Comparison of ENCODE assay signal across 8 cellular contexts in the genomic region with DNA sequence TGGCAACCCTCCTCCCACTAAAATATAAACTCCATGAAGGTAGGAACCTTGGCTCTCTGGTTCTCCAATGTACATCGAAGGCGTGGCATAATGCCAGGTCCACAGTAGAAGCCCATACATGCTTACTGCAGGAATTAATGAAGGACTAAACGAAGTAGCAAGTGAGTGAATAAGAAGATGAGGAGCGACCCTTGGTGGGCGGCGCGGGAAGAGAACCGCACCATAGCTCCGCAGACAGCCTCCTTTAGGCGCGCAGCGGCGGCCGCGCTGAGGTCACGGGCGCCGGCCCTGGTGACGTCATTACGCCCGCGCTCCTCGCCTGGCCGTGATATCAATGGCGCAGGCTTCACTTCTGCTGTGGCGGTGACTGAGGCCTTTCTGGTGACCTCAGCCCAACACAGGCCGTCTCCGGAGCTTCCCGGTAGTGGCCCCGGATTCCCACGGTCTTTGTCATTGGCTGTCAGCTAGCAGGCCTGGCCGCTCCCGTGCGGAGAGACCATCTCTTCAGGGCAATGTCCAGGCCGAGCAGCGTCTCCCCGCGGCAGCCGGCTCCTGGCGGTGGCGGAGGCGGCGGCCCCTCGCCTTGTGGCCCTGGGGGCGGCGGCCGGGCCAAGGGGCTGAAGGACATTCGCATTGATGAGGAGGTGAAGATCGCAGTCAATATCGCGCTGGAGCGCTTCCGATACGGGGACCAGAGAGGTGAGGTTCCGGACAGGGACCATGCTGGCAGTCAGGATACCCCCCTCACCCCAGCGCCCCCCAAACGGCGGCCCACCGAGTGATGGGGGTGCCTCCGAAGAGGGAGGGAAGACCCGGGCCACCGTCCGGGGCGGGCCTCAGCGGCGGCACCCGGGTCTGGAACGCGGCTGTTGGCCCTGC. TPM values are rescaled to one million over a fixed set of nuclear protein-coding genes. Genes with fewer than 3 reads are reported as not detected.
DNase-seq lines count a peak whose midpoint lies in the region; ATAC-seq, FAIRE-seq and TF ChIP-seq lines count a peak whose summit lies in the region.

A gene (plus strand): TSS at position 311 of the 879 bp plus-strand sequence. CDS start 202 bp downstream, at position 513.

- peak; percentile 98 for FAIRE-seq in GM12891 (lab: Jason Lieb, UNC)

- intact Hi-C loops in left cardiac atrium (cut with DNase I) (loop anchor here in 1 of 2 donors (2.0 to 5.0 kb wide), 3 partner anchors 133 to 516 kb away; no protein-coding TSS in a partner anchor), prostate gland (cut with DNase I) (loop anchor here (5.0 kb wide), 3 partner anchors 136 to 516 kb away; no protein-coding TSS in a partner anchor)

- ATAC-seq in HG02763 (IDR thresholded peaks at IDR 0.05; ENCODE audit: unreplicated experiment) (peak; percentile 99), left cardiac atrium (peak; percentile 99)

- H3K27me3 ChIP-seq in prostate gland (replicated peaks; ENCODE audit: insufficient read depth), result no peaks in the 10 kb centered on the region

- peak within 1 kb of the TSS; percentile 60 to 68 for H3K4me3 ChIP-seq in prostate gland
- H3K4me3 ChIP-seq in urinary bladder (ENCODE audit: low read depth, low read length), result peak within 1 kb of the TSS; percentile 82

- peak; percentile 87 for TF ChIP-seq POLR2A in GM12891 (IDR thresholded peaks at IDR 0.05; ENCODE audit: low read depth, low read length)
- TF ChIP-seq POLR2A in prostate gland (IDR thresholded peaks at IDR 0.05), result peak; percentile 65

- H3K36me3 ChIP-seq in prostate gland (no peaks in the 10 kb centered on the region), urinary bladder (ENCODE audit: insufficient read depth) (no peaks in the 10 kb centered on the region)

- H3K9me3 ChIP-seq in prostate gland, result no peaks in the 10 kb centered on the region

- peak; percentile 48 for DNase-seq in GM12891 (ENCODE audit: insufficient read length, low spot score)
- peak; percentile 76 to 87 (median 81) for DNase-seq in NCI-H1417 (lab: John Stamatoyannopoulos, UW)
- DNase-seq in T-helper 1 cell, result peak; percentile 68 to 91 (median 78)
- peak; percentile 78 for DNase-seq in amniotic epithelial cell (ENCODE audit: low read depth)
- peak; percentile 92 for DNase-seq in left cardiac atrium
- peak; percentile 65 for DNase-seq in prostate gland (ENCODE audit: low spot score)

- TF ChIP-seq CTCF in prostate gland (IDR thresholded peaks at IDR 0.05), result peak in 3 of 4 experiments; percentile 8 to 42 (median 21)

- H3K4me1 ChIP-seq in prostate gland (replicated peaks) (no peaks in the 10 kb centered on the region), urinary bladder (ENCODE audit: insufficient read depth) (no peaks in the 10 kb centered on the region)

- under 1% methylated on average over 68 of the region's 69 CpGs for WGBS in prostate gland
- WGBS in urinary bladder, result under 1% methylated on average over 69 of the region's 69 CpGs

- H3K27ac ChIP-seq in prostate gland, result peak within 1 kb of the TSS; percentile 80 to 90
- H3K27ac ChIP-seq in urinary bladder (ENCODE audit: low read depth), result peak within 1 kb of the TSS; percentile 95

TF ChIP-seq in GM12891, 5 proteins besides CTCF, POLR2A, EP300 and RAD21:
- TF ChIP-seq POLR2AphosphoS5 (IDR thresholded peaks at IDR 0.05; ENCODE audit: low read depth, low read length) (peak; percentile 84), TAF1 (IDR thresholded peaks at IDR 0.05; ENCODE audit: low read depth, low read length) (peak; percentile 91), POU2F2 (IDR thresholded peaks at IDR 0.05; ENCODE audit: low read depth, low read length) (peak; percentile 78), SPI1 (IDR thresholded peaks at IDR 0.05; ENCODE audit: low read depth, low read length) (peak; percentile 52), PAX5 (IDR thresholded peaks at IDR 0.05; ENCODE audit: insufficient read depth, low read length, severe bottlenecking) (no peak)

RNA-seq across cellular contexts. Expression of the gene that starts here (rescaled TPM):
- polyA plus RNA-seq in GM12891 (2012; ENCODE audit: low read depth, missing spikeins), result 7.3 TPM
- total RNA-seq in left cardiac atrium (10 to 100 TPM; 12.6 to 20.3 TPM), prostate gland (10 to 100 TPM; 17.7 to 32.0 TPM), urinary bladder (69.1 TPM)
- polyA plus RNA-seq in urinary bladder, result 9.5 TPM

Comparison
In these comparisons a context has a peak if more than half of its experiments do, and no peak if none do; other contexts are left out.
1. Peak in every context shown above with its lines: DNase-seq, ATAC-seq, H3K4me3 ChIP-seq and H3K27ac ChIP-seq.